In genomic region chr14:40630471-40630870, GRCh38 we compare ENCODE assay signal across 2 cellular contexts.
TF ChIP-seq lines count a peak whose summit lies in the region.

No MANE protein-coding gene starts in this region.

TF ChIP-seq in SK-N-SH, 30 proteins besides CTCF, POLR2A, EP300 and RAD21:
- TF ChIP-seq TAF1 (IDR thresholded peaks at IDR 0.05; ENCODE audit: borderline replicate concordance, low read depth, low read length) = no peak
- no peak for TF ChIP-seq TCF12 (IDR thresholded peaks at IDR 0.05)
- no peak for TF ChIP-seq TEAD4 (IDR thresholded peaks at IDR 0.05; ENCODE audit: borderline replicate concordance, insufficient read depth)
- TF ChIP-seq RXRA (IDR thresholded peaks at IDR 0.05; ENCODE audit: borderline replicate concordance, low read depth) = no peak
- TF ChIP-seq POLR2AphosphoS5 (IDR thresholded peaks at IDR 0.05; ENCODE audit: low read depth, low read length) = no peak
- no peak for TF ChIP-seq MAX (IDR thresholded peaks at IDR 0.05; ENCODE audit: low read depth)
- TF ChIP-seq USF1 (IDR thresholded peaks at IDR 0.05; ENCODE audit: borderline replicate concordance, low read depth) = no peak
- no peak for TF ChIP-seq EZH2phosphoT487 (IDR thresholded peaks at IDR 0.05; ENCODE audit: borderline replicate concordance, low read depth)
- no peak for TF ChIP-seq RCOR1 (IDR thresholded peaks at IDR 0.05; ENCODE audit: low read length)
- no peak for TF ChIP-seq FOXJ3 (CRISPR knock-in tag; IDR thresholded peaks at IDR 0.05)
- TF ChIP-seq MEF2A (IDR thresholded peaks at IDR 0.05; ENCODE audit: borderline replicate concordance, low read depth) = no peak
- no peak for TF ChIP-seq MXI1 (IDR thresholded peaks at IDR 0.05; ENCODE audit: low read depth, low read length)

TF ChIP-seq in SK-N-SH treated with all-trans-retinoic acid at 6 μM for 48 hours, 23 proteins besides CTCF, POLR2A, EP300 and RAD21:
- TF ChIP-seq ESRRG (CRISPR knock-in tag; IDR thresholded peaks at IDR 0.05) (no peak), GLIS3 (CRISPR knock-in tag; IDR thresholded peaks at IDR 0.05) (no peak), ARNTL (CRISPR knock-in tag; IDR thresholded peaks at IDR 0.05; ENCODE audit: borderline replicate concordance, low read depth) (no peak), ZNF8 (CRISPR knock-in tag; IDR thresholded peaks at IDR 0.05) (no peak)
